Comparison of ENCODE assay signal across 16 cellular contexts in genomic region chr6:133254552-133255228, GRCh38. TPM values are rescaled to one million over a fixed set of nuclear protein-coding genes. Genes with fewer than 3 reads are reported as not detected.
DNase-seq lines count a peak whose midpoint lies in the region; ATAC-seq and TF ChIP-seq lines count a peak whose summit lies in the region.
"Had no signal": no experiment of that assay in that cellular context is flagged by ENCODE, and none has a peak within 500 bp of the region (broad histone marks: within the 10 kb centered on the region; RNA-seq: fewer than 3 reads in every experiment).

No MANE protein-coding gene starts in this region.

- no peaks in the 10 kb centered on the region for H3K4me1 ChIP-seq in tibial artery
- H3K4me1 ChIP-seq: pancreas had no signal

- no peak overlapping the region for H3K27ac ChIP-seq in tibial artery
- H3K27ac ChIP-seq: epithelial cell of prostate, pancreas had no signal

- TF ChIP-seq CTCF in epithelial cell of esophagus (IDR thresholded peaks at IDR 0.05; ENCODE audit: insufficient read depth, low read depth, low read length, missing control alignments) (no peak), tibial artery (IDR thresholded peaks at IDR 0.05) (no peak)

- no peaks in the 10 kb centered on the region for H3K36me3 ChIP-seq in tibial artery
- H3K36me3 ChIP-seq: pancreas had no signal

- H3K4me1 Mint-ChIP-seq in stimulated activated naive B cell treated with anti-CD40 and anti-IgM and Interleukin-4, amounts not matched to agents 10 μg/mL and 1 μg/mL and 100 μg/mL, for 72 hours, result peaks cover 5 to 24% of the 10 kb centered on the region in 2 donors

- H3K9me3 Mint-ChIP-seq in stimulated activated naive B cell treated with anti-CD40 and anti-IgM and Interleukin-4, amounts not matched to agents 10 μg/mL and 1 μg/mL and 100 μg/mL, for 72 hours, result peaks cover 0 to 2% of the 10 kb centered on the region in 2 donors

- H3K9me3 ChIP-seq in tibial artery, result no peaks in the 10 kb centered on the region
- H3K9me3 ChIP-seq: pancreas had no signal

- H3K27me3 Mint-ChIP-seq in stimulated activated naive B cell treated with anti-CD40 and anti-IgM and Interleukin-4, amounts not matched to agents 10 μg/mL and 1 μg/mL and 100 μg/mL, for 72 hours, result peaks cover 13 to 25% of the 10 kb centered on the region in 2 donors

- H3K27ac Mint-ChIP-seq in stimulated activated naive B cell treated with anti-CD40 and anti-IgM and Interleukin-4, amounts not matched to agents 10 μg/mL and 1 μg/mL and 100 μg/mL, for 72 hours, result peak overlapping the region; percentile 63

- peak overlapping the region; percentile 33 to 48 for H3K4me3 Mint-ChIP-seq in stimulated activated naive B cell treated with anti-CD40 and anti-IgM and Interleukin-4, amounts not matched to agents 10 μg/mL and 1 μg/mL and 100 μg/mL, for 72 hours

- H3K36me3 Mint-ChIP-seq in stimulated activated naive B cell treated with anti-CD40 and anti-IgM and Interleukin-4, amounts not matched to agents 10 μg/mL and 1 μg/mL and 100 μg/mL, for 72 hours, result no peaks in the 10 kb centered on the region

- H3K4me3 ChIP-seq in epithelial cell of esophagus (ENCODE audit: low read length) (no peak overlapping the region), tibial artery (no peak overlapping the region)
- H3K4me3 ChIP-seq: pancreas had no signal

- DNase-seq in SKM-1 treated with dmso at 0.1 percent for 144 hours (lab: John Stamatoyannopoulos, UW; ENCODE audit: unreplicated experiment), result peak; percentile 13
- DNase-seq in SKM-1 (lab: John Stamatoyannopoulos, UW; ENCODE audit: unreplicated experiment), result no peak
- peak; percentile 76 for DNase-seq in NCI-H460 (ENCODE audit: extremely low read depth, low read depth)
- peak; percentile 53 for DNase-seq in epithelial cell of esophagus (ENCODE audit: low read depth)
- no peak for DNase-seq in stimulated activated naive B cell treated with anti-CD40 and anti-IgM and Interleukin-4, amounts not matched to agents 10 μg/mL and 1 μg/mL and 100 μg/mL, for 72 hours
- no peak for DNase-seq in tibial artery
- no peak for DNase-seq in NK-92 (lab: John Stamatoyannopoulos, UW; ENCODE audit: unreplicated experiment)
- no peak for DNase-seq in NCI-H1105 treated with DMSO at 0.1 percent for 48 hours (lab: John Stamatoyannopoulos, UW)
- DNase-seq: central memory CD4-positive, alpha-beta T cell; mesendoderm; NCI-H1417 treated with DMSO at 0.1 percent for 48 hours; NCI-H526 treated with DMSO at 0.1 percent for 48 hours; pancreas; stimulated activated CD4-positive, alpha-beta T cell treated with anti-CD3 and anti-CD28 coated beads, Interleukin-15, amount 100 ng/mL, for 24 hours; SW 1271 had no signal

- H3K27me3 ChIP-seq in tibial artery, result no peaks in the 10 kb centered on the region
- H3K27me3 ChIP-seq: pancreas had no signal

- intact Hi-C loops in tibial artery (cut with DNase I; ENCODE audit: low total_unique reads), result no loop called here

- peak; percentile 94 to 96 for ATAC-seq in stimulated activated naive B cell treated with anti-CD40 and anti-IgM and Interleukin-4, amounts not matched to agents 10 μg/mL and 1 μg/mL and 100 μg/mL, for 72 hours (replicated peaks)

RNA-seq across cellular contexts. Expression of gene EYA4, which starts 13.5 kb away (rescaled TPM):
- total RNA-seq in NCI-H460 (2014; rRNA removed; shearing (Covaris generic)), result 25.4 and 26.0 TPM in 2 replicates
- 23.2 and 37.8 TPM in 2 replicates for polyA plus RNA-seq in NCI-H460 (2014; cell fraction: nucleus; rRNA removed)

Comparison
In these comparisons a context has a peak if more than half of its experiments do, and no peak if none do; other contexts are left out.
1. DNase-seq: peak in SKM-1 treated with dmso at 0.1 percent for 144 hours (single experiment), NCI-H460 (single experiment) and epithelial cell of esophagus (single experiment); none in SKM-1 (single experiment), stimulated activated naive B cell treated with anti-CD40 and anti-IgM and Interleukin-4, amounts not matched to agents 10 μg/mL and 1 μg/mL and 100 μg/mL, for 72 hours (single experiment), tibial artery (0 of 2), NK-92 (single experiment) and NCI-H1105 treated with DMSO at 0.1 percent for 48 hours (single experiment).